7 cellular contexts compared by ENCODE assay signal in the genomic region with DNA sequence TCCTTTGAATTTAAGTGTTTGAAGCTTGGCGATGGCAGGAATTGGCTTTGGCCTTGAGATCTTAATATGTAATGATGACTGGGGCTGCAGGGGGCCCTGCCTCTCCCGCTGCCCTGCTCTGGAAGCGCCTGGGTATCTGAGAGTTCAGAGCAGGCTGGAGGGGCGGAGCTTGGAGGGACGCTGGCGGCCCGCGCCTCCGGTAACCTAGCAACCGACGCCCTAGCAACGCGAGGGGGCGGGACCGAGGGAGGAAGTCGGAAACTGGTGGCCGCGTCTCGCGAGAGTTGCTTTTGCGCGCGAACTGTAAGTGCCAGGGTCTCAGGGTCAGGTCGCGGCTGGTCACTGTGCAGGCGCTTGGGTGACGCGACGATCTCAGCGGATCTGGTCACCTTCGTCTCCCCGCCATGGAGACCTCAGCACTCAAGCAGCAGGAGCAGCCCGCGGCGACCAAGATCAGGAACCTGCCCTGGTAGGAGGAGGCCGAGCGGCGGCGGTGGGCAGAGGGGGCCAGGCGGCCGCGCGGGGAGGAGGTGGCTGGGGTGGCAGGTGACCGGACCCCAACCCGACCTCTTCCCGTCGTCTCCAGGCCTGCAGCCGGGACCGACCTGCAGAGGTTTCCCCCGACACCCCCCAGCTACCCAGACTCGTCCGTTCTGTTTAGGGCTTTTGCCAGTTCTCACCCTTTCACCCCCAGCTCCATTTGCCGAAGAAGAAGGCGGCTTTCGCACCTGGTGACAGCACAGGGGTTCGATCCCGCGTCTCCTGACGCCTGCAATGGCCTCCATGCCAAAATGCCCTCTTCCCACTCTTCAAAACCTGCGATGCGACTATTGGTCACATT. TPM values are rescaled to one million over a fixed set of nuclear protein-coding genes. Genes with fewer than 3 reads are reported as not detected.
DNase-seq lines count a peak whose midpoint lies in the region; ATAC-seq and TF ChIP-seq lines count a peak whose summit lies in the region.

A gene with protein sequence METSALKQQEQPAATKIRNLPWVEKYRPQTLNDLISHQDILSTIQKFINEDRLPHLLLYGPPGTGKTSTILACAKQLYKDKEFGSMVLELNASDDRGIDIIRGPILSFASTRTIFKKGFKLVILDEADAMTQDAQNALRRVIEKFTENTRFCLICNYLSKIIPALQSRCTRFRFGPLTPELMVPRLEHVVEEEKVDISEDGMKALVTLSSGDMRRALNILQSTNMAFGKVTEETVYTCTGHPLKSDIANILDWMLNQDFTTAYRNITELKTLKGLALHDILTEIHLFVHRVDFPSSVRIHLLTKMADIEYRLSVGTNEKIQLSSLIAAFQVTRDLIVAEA (plus strand): TSS at position 280 of the 841 bp plus-strand sequence. CDS start 125 bp downstream, at position 405.

- ATAC-seq in GM18508 (IDR thresholded peaks at IDR 0.05; ENCODE audit: insufficient read depth, unreplicated experiment) (peak; percentile 73), HG02981 (IDR thresholded peaks at IDR 0.05; ENCODE audit: unreplicated experiment) (peak; percentile 93)

- TF ChIP-seq CTCF in astrocyte of the cerebellum (IDR thresholded peaks at IDR 0.05; ENCODE audit: low read depth, low read length, missing control alignments): no peak

- DNase-seq in NCI-H2029 treated with DMSO at 0.1 percent for 48 hours (lab: John Stamatoyannopoulos, UW) (peak; percentile 95), T-helper 22 cell (ENCODE audit: low read depth) (peak; percentile 94), astrocyte of the cerebellum (ENCODE audit: low read depth) (peak; percentile 92), hepatic stellate cell (ENCODE audit: low spot score) (peak; percentile 94), renal cortical epithelial cell (ENCODE audit: low read depth) (peak; percentile 91)

- in situ Hi-C loops in astrocyte of the cerebellum (cut with HindIII; ENCODE audit: low sequenced_read_pairs): no loop called here

- H3K4me3 ChIP-seq in astrocyte of the cerebellum (ENCODE audit: low read depth, low read length): peak within 1 kb of the TSS; percentile 80

RNA-seq across cellular contexts. Expression of the gene that starts here (rescaled TPM):
- 12.4 and 25.0 TPM in 2 replicates for total RNA-seq in renal cortical epithelial cell

Comparison
In these comparisons a context has a peak if more than half of its experiments do, and no peak if none do; other contexts are left out.
1. Peak in every context shown above with its lines: DNase-seq, ATAC-seq and H3K4me3 ChIP-seq.